19 cellular contexts compared by ENCODE assay signal in the genomic region with DNA sequence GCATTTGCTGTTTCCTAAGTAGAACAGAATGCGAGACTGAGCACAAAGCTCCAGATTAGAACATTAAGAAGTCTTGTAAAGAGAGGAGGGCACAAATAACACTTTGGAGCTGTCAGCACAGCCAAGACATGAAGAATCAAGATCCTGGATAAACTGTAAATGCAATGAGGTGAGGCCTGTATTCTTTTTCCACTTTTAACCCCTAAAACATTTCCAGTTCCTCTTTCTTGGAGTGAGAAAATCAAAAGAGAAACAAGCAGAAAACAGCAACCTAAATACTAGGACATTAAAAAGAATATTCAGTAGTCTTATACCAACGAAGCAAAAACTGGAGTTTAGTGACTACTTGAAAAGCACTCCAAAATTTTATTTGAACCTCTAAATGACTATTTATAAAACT.
"Had no signal": no experiment of that assay in that cellular context is flagged by ENCODE, and none has a peak within 500 bp of the region (broad histone marks: within the 10 kb centered on the region; RNA-seq: fewer than 3 reads in every experiment).

No MANE protein-coding gene starts in this region.

- FAIRE-seq: keratinocyte had no signal

- H3K27me3 ChIP-seq: heart left ventricle, ovary, thyroid gland had no signal

- H3K36me3 Mint-ChIP-seq: activated naive CD4-positive, alpha-beta T cell treated with anti-CD3 and anti-CD28 coated beads, Interleukin-2, amount 10 ng/mL, durations not matched to agents 7 days and 5 days; natural killer cell treated with Interleukin-12 subunit alpha and Interleukin-12 subunit beta and Interleukin-15 and Interleukin-18, amount 100 ng/mL, for 72 hours had no signal

- H3K9me3 ChIP-seq: ovary, prostate gland, thyroid gland had no signal

- ATAC-seq: activated CD4-positive, CD25-positive, alpha-beta regulatory T cell treated with anti-CD3 and anti-CD28 coated beads, Interleukin-2, amount 50 U/mL, for 24 hours; activated T-cell treated with anti-CD3 and anti-CD28 coated beads, Interleukin-2, amount 50 U/mL, for 72 hours; heart left ventricle; left colon; natural killer cell treated with Interleukin-12 subunit alpha and Interleukin-12 subunit beta and Interleukin-15 and Interleukin-18, amount 100 ng/mL, for 72 hours had no signal

- H3K36me3 ChIP-seq: heart left ventricle, ovary, prostate gland, thyroid gland had no signal

- H3K27me3 Mint-ChIP-seq: activated CD4-positive, alpha-beta memory T cell treated with anti-CD3 and anti-CD28 coated beads, Interleukin-2, amount 10 ng/mL, durations not matched to agents 7 days and 5 days; activated CD4-positive, alpha-beta T cell treated with anti-CD3 and anti-CD28 coated beads, Interleukin-2, amount 10 ng/mL, durations not matched to agents 24 days and 14 days; activated naive CD4-positive, alpha-beta T cell treated with anti-CD3 and anti-CD28 coated beads, Interleukin-2, amount 10 ng/mL, durations not matched to agents 7 days and 5 days; memory B cell; natural killer cell treated with Interleukin-12 subunit alpha and Interleukin-12 subunit beta and Interleukin-15 and Interleukin-18, amount 100 ng/mL, for 72 hours; stimulated activated naive CD8-positive, alpha-beta T cell treated with anti-CD3 and anti-CD28 coated beads, Interleukin-15, Interleukin-2, amounts not matched to agents 100 ng/mL and 50 ng/mL, for 24 hours had no signal

- H3K4me1 ChIP-seq: prostate gland had no signal

- H3K4me3 ChIP-seq: heart left ventricle, ovary, prostate gland, thyroid gland had no signal

- H3K9me3 Mint-ChIP-seq: activated CD4-positive, alpha-beta T cell treated with anti-CD3 and anti-CD28 coated beads, Interleukin-2, amount 10 ng/mL, durations not matched to agents 24 days and 14 days; natural killer cell treated with Interleukin-12 subunit alpha and Interleukin-12 subunit beta and Interleukin-15 and Interleukin-18, amount 100 ng/mL, for 72 hours had no signal

- H3K27ac Mint-ChIP-seq: activated CD4-positive, alpha-beta memory T cell treated with anti-CD3 and anti-CD28 coated beads, Interleukin-2, amount 10 ng/mL, durations not matched to agents 7 days and 5 days; activated CD4-positive, alpha-beta T cell treated with anti-CD3 and anti-CD28 coated beads, Interleukin-2, amount 10 ng/mL, durations not matched to agents 24 days and 14 days; activated naive CD4-positive, alpha-beta T cell treated with anti-CD3 and anti-CD28 coated beads, Interleukin-2, amount 10 ng/mL, durations not matched to agents 7 days and 5 days; activated T-cell treated with anti-CD3 and anti-CD28 coated beads, Interleukin-2, amount 50 U/mL, for 72 hours; memory B cell; natural killer cell treated with Interleukin-12 subunit alpha and Interleukin-12 subunit beta and Interleukin-15 and Interleukin-18, amount 100 ng/mL, for 72 hours; stimulated activated naive CD8-positive, alpha-beta T cell treated with anti-CD3 and anti-CD28 coated beads, Interleukin-15, Interleukin-2, amounts not matched to agents 100 ng/mL and 50 ng/mL, for 24 hours had no signal

- H3K27ac ChIP-seq: epithelial cell of prostate, heart left ventricle, ovary, prostate gland, thyroid gland had no signal

- H3K4me3 Mint-ChIP-seq: activated CD4-positive, alpha-beta memory T cell treated with anti-CD3 and anti-CD28 coated beads, Interleukin-2, amount 10 ng/mL, durations not matched to agents 7 days and 5 days; activated CD4-positive, alpha-beta T cell treated with anti-CD3 and anti-CD28 coated beads, Interleukin-2, amount 10 ng/mL, durations not matched to agents 24 days and 14 days; activated naive CD4-positive, alpha-beta T cell treated with anti-CD3 and anti-CD28 coated beads, Interleukin-2, amount 10 ng/mL, durations not matched to agents 7 days and 5 days; activated T-cell treated with anti-CD3 and anti-CD28 coated beads, Interleukin-2, amount 50 U/mL, for 72 hours; memory B cell; natural killer cell treated with Interleukin-12 subunit alpha and Interleukin-12 subunit beta and Interleukin-15 and Interleukin-18, amount 100 ng/mL, for 72 hours; stimulated activated naive CD8-positive, alpha-beta T cell treated with anti-CD3 and anti-CD28 coated beads, Interleukin-15, Interleukin-2, amounts not matched to agents 100 ng/mL and 50 ng/mL, for 24 hours had no signal

- DNase-seq: activated CD4-positive, alpha-beta memory T cell treated with anti-CD3 and anti-CD28 coated beads, Interleukin-2, amount 10 ng/mL, durations not matched to agents 7 days and 5 days; activated CD4-positive, alpha-beta T cell treated with anti-CD3 and anti-CD28 coated beads, Interleukin-2, amount 10 ng/mL, durations not matched to agents 24 days and 14 days; activated effector memory CD4-positive, alpha-beta T cell treated with Interleukin-2 at 50 U/mL for 16 hours; activated naive CD4-positive, alpha-beta T cell treated with anti-CD3 and anti-CD28 coated beads, Interleukin-2, amount 10 ng/mL, durations not matched to agents 7 days and 5 days; activated T-cell treated with anti-CD3 and anti-CD28 coated beads, Interleukin-2, amount 50 U/mL, for 72 hours; amygdala; heart left ventricle; left colon; ovary; stimulated activated CD4-positive, alpha-beta T cell treated with anti-CD3 and anti-CD28 coated beads, Interleukin-4, amount 100 ng/mL, for 24 hours; substantia nigra; thyroid gland had no signal

- H3K4me1 Mint-ChIP-seq: activated CD4-positive, alpha-beta memory T cell treated with anti-CD3 and anti-CD28 coated beads, Interleukin-2, amount 10 ng/mL, durations not matched to agents 7 days and 5 days; activated CD4-positive, alpha-beta T cell treated with anti-CD3 and anti-CD28 coated beads, Interleukin-2, amount 10 ng/mL, durations not matched to agents 24 days and 14 days; activated naive CD4-positive, alpha-beta T cell treated with anti-CD3 and anti-CD28 coated beads, Interleukin-2, amount 10 ng/mL, durations not matched to agents 7 days and 5 days had no signal
